13 cellular contexts compared by ENCODE assay signal in the genomic region with DNA sequence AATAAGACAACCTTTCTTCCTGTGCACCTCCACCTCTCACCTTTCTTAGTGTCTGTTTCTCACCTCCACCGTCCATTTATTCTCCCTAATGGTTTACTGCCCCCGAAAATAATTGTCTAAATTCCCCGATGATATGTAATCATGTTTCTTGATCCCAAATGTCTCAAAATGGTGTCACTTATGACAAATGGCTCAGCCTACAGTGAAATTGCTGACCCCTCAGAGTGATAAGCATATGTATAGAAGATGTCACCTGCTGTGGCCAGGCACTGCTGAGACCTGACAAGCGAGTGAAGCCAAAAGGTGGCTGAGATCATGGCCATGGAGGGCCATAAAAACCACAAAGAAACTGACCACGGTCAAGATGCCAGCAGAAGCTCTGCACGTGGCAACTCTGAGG.
"Had no signal": no experiment of that assay in that cellular context is flagged by ENCODE, and none has a peak within 500 bp of the region (broad histone marks: within the 10 kb centered on the region; RNA-seq: fewer than 3 reads in every experiment).

No MANE protein-coding gene starts in this region.

- ATAC-seq: gastrocnemius medialis, left lung had no signal

- H3K27me3 ChIP-seq: cardiac muscle cell, gastrocnemius medialis, left lung, uterus had no signal

- H3K36me3 ChIP-seq: cardiac muscle cell, gastrocnemius medialis, left lung, uterus, WERI-Rb-1 had no signal

- H3K4me3 Mint-ChIP-seq: nephron progenitor cell had no signal

- H3K27ac Mint-ChIP-seq: nephron progenitor cell had no signal

- H3K4me3 ChIP-seq: cardiac muscle cell, coronary artery, gastrocnemius medialis, left lung, uterus had no signal

- H3K4me1 ChIP-seq: gastrocnemius medialis, left lung, uterus had no signal

- H3K9me3 ChIP-seq: gastrocnemius medialis, left lung, uterus had no signal

- DNase-seq: activated CD4-positive, alpha-beta T cell treated with anti-CD3 and anti-CD28 coated beads, Interleukin-2, amount 50 U/mL, for 4 hours; activated T-cell treated with anti-CD3 and anti-CD28 coated beads, Interleukin-2, amount 50 U/mL, for 48 hours; effector CD4-positive, alpha-beta T cell; gastrocnemius medialis; islet precursor cell; left lung; nephron progenitor cell; stimulated activated CD4-positive, alpha-beta T cell treated with anti-CD3 and anti-CD28 coated beads, Interleukin-12 subunit alpha, Interleukin-12 subunit beta, amount 100 ng/mL, for 4 hours; T-helper 9 cell; uterus; WERI-Rb-1 had no signal

- H3K4me1 Mint-ChIP-seq: nephron progenitor cell had no signal
